Comparison of ENCODE assay signal across 11 cellular contexts in genomic region chr7:7996568-7996967, GRCh38. TPM values are rescaled to one million over a fixed set of nuclear protein-coding genes. Genes with fewer than 3 reads are reported as not detected.
DNase-seq lines count a peak whose midpoint lies in the region; ATAC-seq and TF ChIP-seq lines count a peak whose summit lies in the region.
"Had no signal": no experiment of that assay in that cellular context is flagged by ENCODE, and none has a peak within 500 bp of the region (broad histone marks: within the 10 kb centered on the region; RNA-seq: fewer than 3 reads in every experiment).

No MANE protein-coding gene starts in this region.

- peaks cover 2% of the 10 kb centered on the region; the same call in 1 of the 2 replicates for H3K79me2 ChIP-seq in H9 (ENCODE audit: insufficient read depth, low read length)

- TF ChIP-seq CTCF in HFFc6 (IDR thresholded peaks at IDR 0.05): no peak
- no peak for TF ChIP-seq CTCF in H9 (conservative IDR thresholded peaks at IDR 0.05)

- H3K27ac Mint-ChIP-seq in HFFc6 (peak overlapping the region; percentile 19; the same call in 1 of the 2 replicates), H9 (no peak overlapping the region)
- peak overlapping the region; percentile 1 for H3K27ac Mint-ChIP-seq in activated T-helper 2 cell treated with anti-CD3 and anti-CD28 coated beads, Interferon-gamma antibody, Interleukin-2, Interleukin-4, amounts not matched to agents 10 μg/mL and 5 μg/mL and 100 μg/mL, durations not matched to agents 14 hours and 24 hours and 36 hours

- H3K18ac ChIP-seq in H9 (ENCODE audit: insufficient read length, low read depth, low read length): no peak overlapping the region

- no peak overlapping the region for H2BK15ac ChIP-seq in H9 (ENCODE audit: low read depth, low read length)

- no peak overlapping the region for H3K56ac ChIP-seq in H9 (ENCODE audit: insufficient read length, low read depth, low read length)

- peaks cover 42% of the 10 kb centered on the region for H3K36me3 Mint-ChIP-seq in HFFc6 (ENCODE audit: low read depth)
- H3K36me3 Mint-ChIP-seq in activated T-helper 2 cell treated with anti-CD3 and anti-CD28 coated beads, Interferon-gamma antibody, Interleukin-2, Interleukin-4, amounts not matched to agents 10 μg/mL and 5 μg/mL and 100 μg/mL, durations not matched to agents 14 hours and 24 hours and 36 hours (ENCODE audit: low read depth): peaks cover 60% of the 10 kb centered on the region
- H3K36me3 Mint-ChIP-seq in H9 (ENCODE audit: insufficient read depth in 1 of 3, low read depth in 3 of 3): peaks cover 20 to 40% (median 20%) of the 10 kb centered on the region in 3 experiments

- H2BK5ac ChIP-seq in H9 (ENCODE audit: insufficient read length, low read length): no peak overlapping the region

- H3K4me1 ChIP-seq in H9 (ENCODE audit: insufficient read depth, low read length): no peaks in the 10 kb centered on the region
- H3K4me1 ChIP-seq: gastroesophageal sphincter, sigmoid colon had no signal

- no peak overlapping the region for H3K14ac ChIP-seq in H9 (ENCODE audit: insufficient read depth, low read length)

- ATAC-seq in GM21447 (IDR thresholded peaks at IDR 0.05; ENCODE audit: unreplicated experiment): no peak
- ATAC-seq in HG02571 (IDR thresholded peaks at IDR 0.05; ENCODE audit: unreplicated experiment): no peak
- ATAC-seq: gastroesophageal sphincter, Right ventricle myocardium inferior had no signal

- no peaks in the 10 kb centered on the region for H3K27me3 ChIP-seq in H9 (ENCODE audit: insufficient read depth, low read length)
- H3K27me3 ChIP-seq: gastroesophageal sphincter, sigmoid colon had no signal

- H4K91ac ChIP-seq in H9 (ENCODE audit: insufficient read length, low read depth, low read length): no peak overlapping the region

- H4K5ac ChIP-seq in H9 (ENCODE audit: insufficient read length, low read depth, low read length): no peak overlapping the region

- H2BK12ac ChIP-seq in H9 (ENCODE audit: insufficient read length, low read depth, low read length): no peak overlapping the region

- intact Hi-C loops in activated T-helper 2 cell treated with anti-CD3 and anti-CD28 coated beads, Interferon-gamma antibody, Interleukin-2, Interleukin-4, amounts not matched to agents 10 μg/mL and 5 μg/mL and 100 μg/mL, durations not matched to agents 14 hours and 24 hours and 36 hours (cut with micrococcal nuclease): no loop called here

- no peak overlapping the region for H3K4ac ChIP-seq in H9 (ENCODE audit: low read depth, low read length)

- H3K27me3 Mint-ChIP-seq in HFFc6 (ENCODE audit: insufficient read depth) (no peaks in the 10 kb centered on the region), H9 (ENCODE audit: low read depth) (no peaks in the 10 kb centered on the region)
- no peaks in the 10 kb centered on the region for H3K27me3 Mint-ChIP-seq in activated T-helper 2 cell treated with anti-CD3 and anti-CD28 coated beads, Interferon-gamma antibody, Interleukin-2, Interleukin-4, amounts not matched to agents 10 μg/mL and 5 μg/mL and 100 μg/mL, durations not matched to agents 14 hours and 24 hours and 36 hours (ENCODE audit: low read depth)

- H4K8ac ChIP-seq in H9 (replicated peaks; ENCODE audit: insufficient read length, low read depth, low read length): no peak overlapping the region

- H3K9me3 ChIP-seq in H9 (ENCODE audit: control insufficient read depth, low read depth, low read length): peaks cover 6% of the 10 kb centered on the region

- no peak overlapping the region for H3K4me2 ChIP-seq in H9 (ENCODE audit: insufficient read depth, insufficient read length, low read length)

- H2BK20ac ChIP-seq in H9 (ENCODE audit: low read depth, low read length, poor library complexity, severe bottlenecking): no peak overlapping the region

- H4K20me1 ChIP-seq in H9 (ENCODE audit: control insufficient read depth, insufficient read depth, insufficient read length): no peaks in the 10 kb centered on the region

- H3K9me3 Mint-ChIP-seq in HFFc6: peaks cover 33% of the 10 kb centered on the region
- H3K9me3 Mint-ChIP-seq in activated T-helper 2 cell treated with anti-CD3 and anti-CD28 coated beads, Interferon-gamma antibody, Interleukin-2, Interleukin-4, amounts not matched to agents 10 μg/mL and 5 μg/mL and 100 μg/mL, durations not matched to agents 14 hours and 24 hours and 36 hours: peaks cover 48% of the 10 kb centered on the region
- peaks cover 29 to 30% of the 10 kb centered on the region in 2 experiments for H3K9me3 Mint-ChIP-seq in H9

- no peaks in the 10 kb centered on the region for H3K23me2 ChIP-seq in H9 (ENCODE audit: insufficient read length, low read depth, low read length, poor library complexity, severe bottlenecking)

- H2AK5ac ChIP-seq in H9 (ENCODE audit: insufficient read length, low read length): no peak overlapping the region

- no peak overlapping the region for H3K23ac ChIP-seq in H9 (ENCODE audit: insufficient read length, low read depth, low read length)

- no peak overlapping the region for H3K4me3 Mint-ChIP-seq in HFFc6
- no peak overlapping the region for H3K4me3 Mint-ChIP-seq in activated T-helper 2 cell treated with anti-CD3 and anti-CD28 coated beads, Interferon-gamma antibody, Interleukin-2, Interleukin-4, amounts not matched to agents 10 μg/mL and 5 μg/mL and 100 μg/mL, durations not matched to agents 14 hours and 24 hours and 36 hours (ENCODE audit: low read depth)
- no peak overlapping the region for H3K4me3 Mint-ChIP-seq in H9

- H3K4me1 Mint-ChIP-seq in HFFc6 (ENCODE audit: low read depth): peaks cover 13% of the 10 kb centered on the region
- peaks cover 14% of the 10 kb centered on the region for H3K4me1 Mint-ChIP-seq in activated T-helper 2 cell treated with anti-CD3 and anti-CD28 coated beads, Interferon-gamma antibody, Interleukin-2, Interleukin-4, amounts not matched to agents 10 μg/mL and 5 μg/mL and 100 μg/mL, durations not matched to agents 14 hours and 24 hours and 36 hours (ENCODE audit: low read depth)
- peaks cover 6 to 8% of the 10 kb centered on the region in 2 experiments; a peak in 3 of 4 replicates for H3K4me1 Mint-ChIP-seq in H9

- no peak overlapping the region for H3T11ph ChIP-seq in H9 (ENCODE audit: low read length)

- H2AFZ ChIP-seq in H9 (ENCODE audit: low read length): no peak overlapping the region

- no peaks in the 10 kb centered on the region for H3K79me1 ChIP-seq in H9 (ENCODE audit: insufficient read depth, low read depth, low read length, poor library complexity, severe bottlenecking)

- peak; percentile 22 for DNase-seq in ELF-1 (ENCODE audit: low read depth, low spot score)
- DNase-seq in HFFc6: peak; percentile 46
- no peak for DNase-seq in activated T-helper 2 cell treated with anti-CD3 and anti-CD28 coated beads, Interferon-gamma antibody, Interleukin-2, Interleukin-4, amounts not matched to agents 10 μg/mL and 5 μg/mL and 100 μg/mL, durations not matched to agents 14 hours and 24 hours and 36 hours (ENCODE audit: low spot score)
- DNase-seq in myocyte (ENCODE audit: low read depth): peak; percentile 35
- DNase-seq in COLO668 (lab: John Stamatoyannopoulos, UW; ENCODE audit: unreplicated experiment): no peak
- DNase-seq in H9: no peak
- DNase-seq: sigmoid colon had no signal

- H3K27ac ChIP-seq in H9 (ENCODE audit: insufficient read length, low read depth, low read length): no peak overlapping the region
- H3K27ac ChIP-seq: gastroesophageal sphincter, sigmoid colon had no signal

- H2BK120ac ChIP-seq in H9 (ENCODE audit: low read depth, low read length, poor library complexity, severe bottlenecking): no peak overlapping the region

- H3K9ac ChIP-seq in H9 (ENCODE audit: extremely low read depth, insufficient read length, low read length): no peak overlapping the region

RNA-seq across cellular contexts. Expression of gene GLCCI1, which starts 28.0 kb away (rescaled TPM):
- 10 to 100 TPM; 15.0 to 17.7 (median 16.2) TPM for total RNA-seq in HFFc6 (2021; fragmentation: NEBNext Ultra II Directional; extraction: Animal tissue kit (Norgen Biotek cat#: 25700))
- total RNA-seq in activated T-helper 2 cell treated with anti-CD3 and anti-CD28 coated beads, Interferon-gamma antibody, Interleukin-2, Interleukin-4, amounts not matched to agents 10 μg/mL and 5 μg/mL and 100 μg/mL, durations not matched to agents 14 hours and 24 hours and 36 hours: 23.8 and 27.9 TPM in 2 replicates
- total RNA-seq in myocyte: 3.6 and 8.6 TPM in 2 replicates
- polyA plus RNA-seq in myocyte (2012): 3.3 TPM
- total RNA-seq in H9 (2021): 19.1 and 19.5 TPM in 2 replicates

Comparison
In these comparisons a context has a peak if more than half of its experiments do, and no peak if none do; other contexts are left out.
1. DNase-seq: peak in ELF-1 (single experiment), HFFc6 (single experiment) and myocyte (single experiment); none in activated T-helper 2 cell treated with anti-CD3 and anti-CD28 coated beads, Interferon-gamma antibody, Interleukin-2, Interleukin-4, amounts not matched to agents 10 μg/mL and 5 μg/mL and 100 μg/mL, durations not matched to agents 14 hours and 24 hours and 36 hours (single experiment), COLO668 (single experiment) and H9 (single experiment).
2. H3K27ac Mint-ChIP-seq: peak in HFFc6 (single experiment) and activated T-helper 2 cell treated with anti-CD3 and anti-CD28 coated beads, Interferon-gamma antibody, Interleukin-2, Interleukin-4, amounts not matched to agents 10 μg/mL and 5 μg/mL and 100 μg/mL, durations not matched to agents 14 hours and 24 hours and 36 hours (single experiment); none in H9 (0 of 3).